In the genomic region with DNA sequence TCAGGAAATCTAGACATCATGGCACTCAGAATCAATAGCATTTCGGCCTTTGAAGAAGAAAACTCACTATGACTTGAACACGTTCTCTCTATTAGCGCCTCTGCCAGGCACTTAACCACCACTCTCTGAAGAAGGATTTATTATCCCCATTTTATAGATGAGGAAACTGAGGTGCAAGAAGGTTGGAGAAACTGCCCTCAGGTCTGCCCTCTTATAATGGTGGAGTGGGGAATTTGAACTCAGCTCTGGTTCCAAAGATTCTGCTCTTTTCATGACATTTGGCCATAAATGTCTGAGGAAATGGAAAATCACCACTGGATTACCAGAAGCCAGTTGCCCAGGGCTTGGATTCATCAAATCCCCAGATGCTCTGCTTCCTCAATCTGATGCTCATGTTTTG, we compare ENCODE assay signal across 18 cellular contexts.
"Had no signal": no experiment of that assay in that cellular context is flagged by ENCODE, and none has a peak within 500 bp of the region (broad histone marks: within the 10 kb centered on the region; RNA-seq: fewer than 3 reads in every experiment).

No MANE protein-coding gene starts in this region.

- H3K9me3 ChIP-seq: colonic mucosa, gastrocnemius medialis, left lung, tibial nerve had no signal

- H3K27me3 ChIP-seq: colonic mucosa, gastrocnemius medialis, left lung, tibial nerve had no signal

- H3K4me1 ChIP-seq: colonic mucosa had no signal

- H3K36me3 ChIP-seq: colonic mucosa, gastrocnemius medialis had no signal

- ATAC-seq: activated CD8-positive, alpha-beta memory T cell treated with anti-CD3 and anti-CD28 coated beads, Interleukin-2, amount 10 ng/mL, durations not matched to agents 7 days and 5 days; activated T-helper 17 cell treated with anti-CD3 and anti-CD28 coated beads, Interleukin-2, amount 50 U/mL, for 72 hours; gastrocnemius medialis; left lung; naive thymus-derived CD8-positive, alpha-beta T cell; WTC11 had no signal

- H3K4me3 ChIP-seq: colonic mucosa, gastrocnemius medialis, left lung, tibial nerve had no signal

- DNase-seq: activated CD4-positive, alpha-beta memory T cell treated with anti-CD3 and anti-CD28 coated beads, Interleukin-2, amount 10 ng/mL, durations not matched to agents 7 days and 5 days; activated CD4-positive, alpha-beta T cell treated with anti-CD3 and anti-CD28 coated beads for 4 hours; activated CD8-positive, alpha-beta memory T cell treated with anti-CD3 and anti-CD28 coated beads, Interleukin-2, amount 10 ng/mL, durations not matched to agents 7 days and 5 days; activated naive CD4-positive, alpha-beta T cell treated with Interleukin-2 at 50 U/mL for 16 hours; activated naive CD8-positive, alpha-beta T cell treated with anti-CD3 and anti-CD28 coated beads, Interleukin-2, amount 10 ng/mL, durations not matched to agents 7 days and 5 days; colonic mucosa; erythroblast; gastrocnemius medialis; head of caudate nucleus; left lung; naive thymus-derived CD8-positive, alpha-beta T cell; stimulated activated CD4-positive, alpha-beta T cell treated with anti-CD3 and anti-CD28 coated beads, Interleukin-12 subunit alpha, Interleukin-12 subunit beta, amount 100 ng/mL, for 4 hours; stimulated activated CD4-positive, alpha-beta T cell treated with anti-CD3 and anti-CD28 coated beads, Interleukin-1b, Interleukin-23, amount 100 ng/mL, for 48 hours; stimulated activated CD8-positive, alpha-beta memory T cell treated with anti-CD3 and anti-CD28 coated beads, Interleukin-4, amount 100 ng/mL, for 48 hours; stimulated activated naive CD4-positive, alpha-beta T cell treated with Interleukin-2 at 50 U/mL for 16 hours had no signal
